In genomic region chr18:63234432-63234831, GRCh38 we compare ENCODE assay signal across 20 cellular contexts.
DNase-seq lines count a peak whose midpoint lies in the region; ATAC-seq and TF ChIP-seq lines count a peak whose summit lies in the region.
"Had no signal": no experiment of that assay in that cellular context is flagged by ENCODE, and none has a peak within 500 bp of the region (broad histone marks: within the 10 kb centered on the region; RNA-seq: fewer than 3 reads in every experiment).

No MANE protein-coding gene starts in this region.

- no peaks in the 10 kb centered on the region for H3K9me3 ChIP-seq in tibial artery
- H3K9me3 ChIP-seq: body of pancreas, MG63, Peyer's patch had no signal

- no peak for DNase-seq in activated naive CD4-positive, alpha-beta T cell treated with anti-CD3 and anti-CD28 coated beads for 36 hours
- no peak for DNase-seq in activated naive CD4-positive, alpha-beta T cell treated with anti-CD3 and anti-CD28 coated beads, Interleukin-2, amount 50 U/mL, for 16 hours
- DNase-seq in activated B cell treated with CpG ODN at 0.5 μM for 24 hours (no peak), tibial artery (no peak), NOMO-1 (lab: John Stamatoyannopoulos, UW; ENCODE audit: unreplicated experiment in 2 of 2) (no peak), amygdala (lab: John Stamatoyannopoulos, UW) (no peak), GF-D8 (lab: John Stamatoyannopoulos, UW) (no peak)
- DNase-seq: activated gamma-delta T cell; body of pancreas; erythroblast; MG63; NCI-H1694; NCI-H82; nucleus accumbens; Peyer's patch; stimulated activated CD4-positive, alpha-beta T cell treated with anti-CD3 and anti-CD28 coated beads, Interleukin-15, amount 100 ng/mL, for 24 hours; stimulated activated naive CD4-positive, alpha-beta T cell had no signal

- H3K4me1 Mint-ChIP-seq in activated naive CD4-positive, alpha-beta T cell treated with anti-CD3 and anti-CD28 coated beads for 36 hours (ENCODE audit: low read depth), result peaks cover 82% of the 10 kb centered on the region
- peaks cover 63% of the 10 kb centered on the region for H3K4me1 Mint-ChIP-seq in activated B cell treated with CpG ODN at 0.5 μM for 24 hours
- peaks cover 43% of the 10 kb centered on the region for H3K4me1 Mint-ChIP-seq in dendritic cell treated with granulocyte-macrophage colony-stimulating factor and Interleukin-4, amounts not matched to agents 40 ng/mL and 50 ng/mL, for 4 days (ENCODE audit: low read depth)

- peak overlapping the region; percentile 27 for H3K27ac Mint-ChIP-seq in activated naive CD4-positive, alpha-beta T cell treated with anti-CD3 and anti-CD28 coated beads for 36 hours
- peak overlapping the region; percentile 38 for H3K27ac Mint-ChIP-seq in activated B cell treated with CpG ODN at 0.5 μM for 24 hours
- H3K27ac Mint-ChIP-seq in dendritic cell treated with granulocyte-macrophage colony-stimulating factor and Interleukin-4, amounts not matched to agents 40 ng/mL and 50 ng/mL, for 4 days, result peak overlapping the region; percentile 24
- H3K27ac Mint-ChIP-seq: type B pancreatic cell had no signal

- H3K36me3 ChIP-seq in tibial artery, result no peaks in the 10 kb centered on the region
- H3K36me3 ChIP-seq: MG63, Peyer's patch had no signal

- ATAC-seq in activated B cell treated with CpG ODN at 0.5 μM for 24 hours (ENCODE audit: low read depth), result no peak
- ATAC-seq: body of pancreas had no signal

- H3K9me3 Mint-ChIP-seq in activated naive CD4-positive, alpha-beta T cell treated with anti-CD3 and anti-CD28 coated beads for 36 hours, result peaks cover 30% of the 10 kb centered on the region
- H3K9me3 Mint-ChIP-seq in activated B cell treated with CpG ODN at 0.5 μM for 24 hours, result peaks cover 4% of the 10 kb centered on the region
- no peaks in the 10 kb centered on the region for H3K9me3 Mint-ChIP-seq in dendritic cell treated with granulocyte-macrophage colony-stimulating factor and Interleukin-4, amounts not matched to agents 40 ng/mL and 50 ng/mL, for 4 days
- H3K9me3 Mint-ChIP-seq: type B pancreatic cell had no signal

- TF ChIP-seq CTCF in activated B cell treated with CpG ODN at 0.5 μM for 24 hours (IDR thresholded peaks at IDR 0.05), result no peak
- TF ChIP-seq CTCF in tibial artery (IDR thresholded peaks at IDR 0.05), result no peak

- H3K27me3 ChIP-seq in tibial artery, result no peaks in the 10 kb centered on the region
- H3K27me3 ChIP-seq: body of pancreas, MG63, Peyer's patch had no signal

- POLR2A ChIA-PET in activated B cell treated with CpG ODN at 0.5 μM for 24 hours (lab: Charles Lee), result interaction anchor here (1.3 kb wide), 1 partner anchor 39 kb away, joined by 3 read pairs; no protein-coding TSS in a partner anchor

- CTCF ChIA-PET in activated naive CD4-positive, alpha-beta T cell treated with anti-CD3 and anti-CD28 coated beads for 36 hours (lab: Charles Lee), result interaction anchor here (0.9 to 1.5 kb wide), 3 partner anchors 14 to 103 kb away, joined by 3 to 5 read pairs (median 3); no protein-coding TSS in a partner anchor
- CTCF ChIA-PET in activated B cell treated with CpG ODN at 0.5 μM for 24 hours (lab: Charles Lee), result interaction anchor here (2.1 kb wide), 1 partner anchor 83 kb away, joined by 7 read pairs; no protein-coding TSS in a partner anchor

- H3K36me3 Mint-ChIP-seq in activated naive CD4-positive, alpha-beta T cell treated with anti-CD3 and anti-CD28 coated beads for 36 hours (ENCODE audit: low read depth), result peaks cover 48% of the 10 kb centered on the region
- H3K36me3 Mint-ChIP-seq in activated B cell treated with CpG ODN at 0.5 μM for 24 hours (ENCODE audit: low read depth), result peaks cover 52% of the 10 kb centered on the region
- no peaks in the 10 kb centered on the region for H3K36me3 Mint-ChIP-seq in dendritic cell treated with granulocyte-macrophage colony-stimulating factor and Interleukin-4, amounts not matched to agents 40 ng/mL and 50 ng/mL, for 4 days (ENCODE audit: low read depth)

- no peak overlapping the region for H3K4me3 ChIP-seq in tibial artery
- H3K4me3 ChIP-seq: body of pancreas, MG63, Peyer's patch, SK-N-MC had no signal

- intact Hi-C loops in activated naive CD4-positive, alpha-beta T cell treated with anti-CD3 and anti-CD28 coated beads for 36 hours (cut with micrococcal nuclease), result no loop called here
- intact Hi-C loops in activated B cell treated with CpG ODN at 0.5 μM for 24 hours (cut with micrococcal nuclease), result loop anchor here (2.0 kb wide), 2 partner anchors 18 to 20 kb away; no protein-coding TSS in a partner anchor
- intact Hi-C loops in dendritic cell treated with granulocyte-macrophage colony-stimulating factor and Interleukin-4, amounts not matched to agents 40 ng/mL and 50 ng/mL, for 4 days (cut with micrococcal nuclease), result no loop called here
- intact Hi-C loops in tibial artery (cut with DNase I; ENCODE audit: low total_unique reads), result no loop called here

- H3K4me1 ChIP-seq in tibial artery, result peaks cover 0 to 58% (median 28%) of the 10 kb centered on the region in 4 donors

- H3K4me3 Mint-ChIP-seq in activated naive CD4-positive, alpha-beta T cell treated with anti-CD3 and anti-CD28 coated beads for 36 hours, result no peak overlapping the region
- H3K4me3 Mint-ChIP-seq in activated B cell treated with CpG ODN at 0.5 μM for 24 hours, result peak overlapping the region; percentile 42
- H3K4me3 Mint-ChIP-seq in dendritic cell treated with granulocyte-macrophage colony-stimulating factor and Interleukin-4, amounts not matched to agents 40 ng/mL and 50 ng/mL, for 4 days, result no peak overlapping the region
- H3K4me3 Mint-ChIP-seq: type B pancreatic cell had no signal

- peak overlapping the region; percentile 7 to 28 for H3K27ac ChIP-seq in tibial artery
- H3K27ac ChIP-seq: body of pancreas, Peyer's patch, SK-N-MC had no signal

- H3K27me3 Mint-ChIP-seq in activated naive CD4-positive, alpha-beta T cell treated with anti-CD3 and anti-CD28 coated beads for 36 hours (ENCODE audit: low read depth), result no peaks in the 10 kb centered on the region
- no peaks in the 10 kb centered on the region for H3K27me3 Mint-ChIP-seq in activated B cell treated with CpG ODN at 0.5 μM for 24 hours
- H3K27me3 Mint-ChIP-seq in dendritic cell treated with granulocyte-macrophage colony-stimulating factor and Interleukin-4, amounts not matched to agents 40 ng/mL and 50 ng/mL, for 4 days, result no peaks in the 10 kb centered on the region
- H3K27me3 Mint-ChIP-seq: type B pancreatic cell had no signal
